10 cellular contexts compared by ENCODE assay signal in the genomic region with DNA sequence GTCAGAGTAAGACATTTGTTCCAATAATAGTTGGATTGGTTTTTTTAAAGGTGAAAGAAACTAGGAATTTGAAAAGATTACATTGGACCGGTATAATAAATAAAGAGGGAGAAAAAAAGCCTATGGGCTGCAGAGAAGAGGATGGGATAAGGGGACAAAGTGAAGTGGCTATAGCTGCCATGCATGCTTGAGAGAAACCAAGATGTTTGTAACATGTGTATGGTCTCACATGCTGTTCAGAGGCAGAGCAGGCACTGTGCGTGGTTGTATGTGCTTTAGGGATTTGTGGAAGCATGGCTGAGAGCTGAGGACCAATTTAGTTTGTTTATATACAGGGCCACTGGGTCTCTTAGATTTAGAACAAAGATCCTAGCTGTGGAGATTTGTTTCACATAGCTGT. TPM values are rescaled to one million over a fixed set of nuclear protein-coding genes. Genes with fewer than 3 reads are reported as not detected.
A peak's percentile ranks its signal among the peaks of the same experiment; 100 is the strongest.
DNase-seq lines count a peak whose midpoint lies in the region; ATAC-seq and TF ChIP-seq lines count a peak whose summit lies in the region.
"Had no signal": no experiment of that assay in that cellular context is flagged by ENCODE, and none has a peak within 500 bp of the region (broad histone marks: within the 10 kb centered on the region; RNA-seq: fewer than 3 reads in every experiment).

No MANE protein-coding gene starts in this region.

- H3K9me3 Mint-ChIP-seq in HFFc6 (no peaks in the 10 kb centered on the region), natural killer cell (no peaks in the 10 kb centered on the region)
- H3K9me3 Mint-ChIP-seq in central memory CD8-positive, alpha-beta T cell: no peaks in the 10 kb centered on the region
- H3K9me3 Mint-ChIP-seq: T-helper 1 cell treated with Interleukin-12 subunit alpha and Interleukin-12 subunit beta and Interleukin-4 antibody, amounts not matched to agents 30 μg/mL and 1 μg/mL, for 36 hours had no signal

- ATAC-seq in central memory CD8-positive, alpha-beta T cell (replicated peaks; ENCODE audit: extremely low read depth, poor library complexity, severe bottlenecking): no peak
- no peak for ATAC-seq in natural killer cell
- no peak for ATAC-seq in HG03280 (IDR thresholded peaks at IDR 0.05; ENCODE audit: unreplicated experiment)

- peaks cover 40% of the 10 kb centered on the region for H3K4me1 Mint-ChIP-seq in HFFc6 (ENCODE audit: low read depth)
- peaks cover 64% of the 10 kb centered on the region for H3K4me1 Mint-ChIP-seq in central memory CD8-positive, alpha-beta T cell
- peaks cover 72 to 83% of the 10 kb centered on the region in 2 donors for H3K4me1 Mint-ChIP-seq in natural killer cell

- H3K27ac Mint-ChIP-seq in HFFc6 (peak overlapping the region; percentile 26; the same call in 1 of the 2 replicates), natural killer cell (peak overlapping the region; percentile 29 to 94)
- peak overlapping the region; percentile 63 for H3K27ac Mint-ChIP-seq in central memory CD8-positive, alpha-beta T cell (ENCODE audit: low read depth)
- H3K27ac Mint-ChIP-seq: T-helper 1 cell treated with Interleukin-12 subunit alpha and Interleukin-12 subunit beta and Interleukin-4 antibody, amounts not matched to agents 30 μg/mL and 1 μg/mL, for 36 hours had no signal

- H3K4me3 Mint-ChIP-seq in HFFc6: no peak overlapping the region
- no peak overlapping the region for H3K4me3 Mint-ChIP-seq in central memory CD8-positive, alpha-beta T cell
- H3K4me3 Mint-ChIP-seq in natural killer cell: no peak overlapping the region
- H3K4me3 Mint-ChIP-seq: T-helper 1 cell treated with Interleukin-12 subunit alpha and Interleukin-12 subunit beta and Interleukin-4 antibody, amounts not matched to agents 30 μg/mL and 1 μg/mL, for 36 hours had no signal

- intact Hi-C loops in natural killer cell (cut with micrococcal nuclease): no loop called here

- no peak for TF ChIP-seq CTCF in HFFc6 (IDR thresholded peaks at IDR 0.05)
- no peak for TF ChIP-seq CTCF in natural killer cell (IDR thresholded peaks at IDR 0.05)

- H3K36me3 Mint-ChIP-seq in HFFc6 (ENCODE audit: low read depth): peaks cover 5% of the 10 kb centered on the region; the same call in 1 of the 2 replicates
- peaks cover 6% of the 10 kb centered on the region for H3K36me3 Mint-ChIP-seq in central memory CD8-positive, alpha-beta T cell (ENCODE audit: insufficient read depth)
- H3K36me3 Mint-ChIP-seq in natural killer cell: no peaks in the 10 kb centered on the region

- DNase-seq in Ammon's horn (ENCODE audit: low spot score) (peak; percentile 23), HFFc6 (no peak), natural killer cell (no peak), T1000 (lab: John Stamatoyannopoulos, UW) (no peak), NCI-H187 (lab: John Stamatoyannopoulos, UW) (no peak)
- DNase-seq in central memory CD8-positive, alpha-beta T cell (ENCODE audit: low spot score in 2 of 2): no peak
- no peak for DNase-seq in stimulated activated CD4-positive, alpha-beta T cell treated with anti-CD3 and anti-CD28 coated beads, Interleukin-4, amount 100 ng/mL, for 1 hour
- DNase-seq: NCI-H146 had no signal

- H3K27me3 Mint-ChIP-seq in HFFc6 (ENCODE audit: insufficient read depth) (no peaks in the 10 kb centered on the region), natural killer cell (ENCODE audit: low read depth in 2 of 2) (no peaks in the 10 kb centered on the region)
- no peaks in the 10 kb centered on the region for H3K27me3 Mint-ChIP-seq in central memory CD8-positive, alpha-beta T cell

RNA-seq across cellular contexts. Expression of a gene that starts 32.7 kb away (rescaled TPM):
- total RNA-seq in HFFc6 (2021; fragmentation: NEBNext Ultra II Directional; extraction: Animal tissue kit (Norgen Biotek cat#: 25700)): 10 to 100 TPM; 20.2 to 23.9 (median 22.6) TPM
- total RNA-seq in natural killer cell: 100 to 1,000 TPM; 126 to 162 (median 135) TPM

Comparison
In these comparisons a context has a peak if more than half of its experiments do, and no peak if none do; other contexts are left out.
1. RNA of a gene that starts 32.7 kb away (total RNA-seq): 126 to 162 TPM in natural killer cell; 20.2 to 23.9 TPM in HFFc6; every median in the first group is over 4 times any median in the second.
2. Peak in every context shown above with its lines, with median percentiles within 50 percentile points of each other: H3K27ac Mint-ChIP-seq.